Comparison of ENCODE assay signal across 2 cellular contexts in the genomic region with DNA sequence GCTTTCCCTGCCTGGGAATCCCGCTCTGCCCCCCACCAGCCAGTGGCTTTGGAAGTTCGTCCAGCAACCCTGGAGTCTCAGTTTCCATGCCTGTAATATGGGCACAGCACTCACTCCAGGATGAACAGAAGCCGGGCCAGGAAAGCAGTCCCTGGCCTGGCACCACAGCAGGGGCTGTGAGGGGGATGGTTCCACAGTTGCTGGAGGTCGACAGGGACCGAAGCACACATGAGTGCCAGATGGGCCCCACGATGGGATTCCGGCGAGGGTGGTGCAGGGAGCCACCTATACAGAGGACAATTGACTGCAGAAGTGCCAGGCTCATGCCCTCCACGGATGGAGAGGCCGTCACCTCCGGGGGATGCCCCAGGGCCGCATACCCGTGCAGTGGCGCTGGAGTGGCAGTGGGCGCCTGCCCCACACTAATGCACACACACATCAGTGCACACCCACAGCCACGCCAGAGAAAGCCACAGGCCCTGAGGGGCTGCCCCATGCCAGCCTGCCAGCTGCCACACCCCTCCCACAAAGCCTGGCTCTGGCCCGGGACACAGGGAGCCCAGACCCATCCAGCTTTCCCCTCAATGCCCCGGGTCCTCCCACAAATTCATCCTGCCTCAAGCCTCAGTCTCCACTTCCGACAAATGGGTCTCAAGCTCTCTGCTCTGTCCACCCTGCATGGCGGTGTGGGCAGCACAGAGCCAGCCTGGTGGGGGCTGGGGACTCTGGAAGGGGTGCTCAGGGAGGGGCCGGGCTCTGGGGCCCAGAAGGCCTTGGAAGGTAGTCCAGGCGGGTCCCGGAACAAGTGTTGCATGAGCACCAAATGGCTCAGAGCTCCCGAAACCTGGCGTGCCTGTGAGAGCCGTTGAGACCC.
TF ChIP-seq lines count a peak whose summit lies in the region.

No MANE protein-coding gene starts in this region.

TF ChIP-seq in SK-N-SH, 30 proteins besides CTCF, POLR2A, EP300 and RAD21 (continued from another document):
- TF ChIP-seq POLR2AphosphoS5 (IDR thresholded peaks at IDR 0.05; ENCODE audit: low read depth, low read length) (no peak), IRF3 (IDR thresholded peaks at IDR 0.05; ENCODE audit: low read depth, low read length) (no peak), SMC3 (IDR thresholded peaks at IDR 0.05; ENCODE audit: low read depth, low read length) (no peak), TCF12 (IDR thresholded peaks at IDR 0.05) (no peak), CHD2 (IDR thresholded peaks at IDR 0.05; ENCODE audit: low read length, partially characterized antibody) (no peak), SIN3A (IDR thresholded peaks at IDR 0.05; ENCODE audit: borderline replicate concordance, low read depth, low read length) (no peak), TAF1 (IDR thresholded peaks at IDR 0.05; ENCODE audit: borderline replicate concordance, low read depth, low read length) (no peak), YY1 (IDR thresholded peaks at IDR 0.05; ENCODE audit: low read depth) (no peak), FOSL2 (IDR thresholded peaks at IDR 0.05; ENCODE audit: borderline replicate concordance, low read depth) (no peak), MXI1 (IDR thresholded peaks at IDR 0.05; ENCODE audit: low read depth, low read length) (no peak), USF1 (IDR thresholded peaks at IDR 0.05; ENCODE audit: borderline replicate concordance, low read depth) (no peak), GATA2 (CRISPR knock-in tag; IDR thresholded peaks at IDR 0.05) (no peak), RCOR1 (IDR thresholded peaks at IDR 0.05; ENCODE audit: low read length) (no peak), GABPA (IDR thresholded peaks at IDR 0.05; ENCODE audit: low read depth) (no peak), FOXM1 (IDR thresholded peaks at IDR 0.05; ENCODE audit: low read depth) (no peak), ZBTB33 (IDR thresholded peaks at IDR 0.05; ENCODE audit: borderline replicate concordance, low read depth) (no peak)
- TF ChIP-seq, protein P1, sequence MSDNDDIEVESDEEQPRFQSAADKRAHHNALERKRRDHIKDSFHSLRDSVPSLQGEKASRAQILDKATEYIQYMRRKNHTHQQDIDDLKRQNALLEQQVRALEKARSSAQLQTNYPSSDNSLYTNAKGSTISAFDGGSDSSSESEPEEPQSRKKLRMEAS (IDR thresholded peaks at IDR 0.05; ENCODE audit: low read depth), result no peak
TF ChIP-seq in SK-N-SH: peak in this region for 0.

TF ChIP-seq in SK-N-SH treated with all-trans-retinoic acid at 6 μM for 48 hours, 23 proteins besides CTCF, POLR2A, EP300 and RAD21 (continued from another document):
- TF ChIP-seq CSRNP3 (CRISPR knock-in tag; IDR thresholded peaks at IDR 0.05), result no peak
- no peak for TF ChIP-seq ZC3H10 (CRISPR knock-in tag; IDR thresholded peaks at IDR 0.05)
- no peak for TF ChIP-seq PATZ1 (CRISPR knock-in tag; IDR thresholded peaks at IDR 0.05; ENCODE audit: borderline replicate concordance)
- TF ChIP-seq ZNF70 (CRISPR knock-in tag; IDR thresholded peaks at IDR 0.05), result no peak
- no peak for TF ChIP-seq POU6F1 (CRISPR knock-in tag; IDR thresholded peaks at IDR 0.05; ENCODE audit: borderline replicate concordance, low read depth)
- no peak for TF ChIP-seq ZNF565 (CRISPR knock-in tag; conservative IDR thresholded peaks at IDR 0.05; ENCODE audit: low read depth)
- TF ChIP-seq BACH2 (CRISPR knock-in tag; IDR thresholded peaks at IDR 0.05; ENCODE audit: borderline replicate concordance), result no peak
- TF ChIP-seq TSHZ2 (CRISPR knock-in tag; IDR thresholded peaks at IDR 0.05), result no peak
- no peak for TF ChIP-seq SNAI2 (CRISPR knock-in tag; IDR thresholded peaks at IDR 0.05)
- no peak for TF ChIP-seq ZFP3 (CRISPR knock-in tag; IDR thresholded peaks at IDR 0.05)
- TF ChIP-seq TOX (CRISPR knock-in tag; IDR thresholded peaks at IDR 0.05; ENCODE audit: borderline replicate concordance), result no peak
- no peak for TF ChIP-seq ZNF8 (CRISPR knock-in tag; IDR thresholded peaks at IDR 0.05)
- no peak for TF ChIP-seq ZFP30 (CRISPR knock-in tag; IDR thresholded peaks at IDR 0.05)
- no peak for TF ChIP-seq CREB5 (CRISPR knock-in tag; IDR thresholded peaks at IDR 0.05; ENCODE audit: low read depth)
